ENCODE assay signal across 23 cellular contexts in the genomic region with DNA sequence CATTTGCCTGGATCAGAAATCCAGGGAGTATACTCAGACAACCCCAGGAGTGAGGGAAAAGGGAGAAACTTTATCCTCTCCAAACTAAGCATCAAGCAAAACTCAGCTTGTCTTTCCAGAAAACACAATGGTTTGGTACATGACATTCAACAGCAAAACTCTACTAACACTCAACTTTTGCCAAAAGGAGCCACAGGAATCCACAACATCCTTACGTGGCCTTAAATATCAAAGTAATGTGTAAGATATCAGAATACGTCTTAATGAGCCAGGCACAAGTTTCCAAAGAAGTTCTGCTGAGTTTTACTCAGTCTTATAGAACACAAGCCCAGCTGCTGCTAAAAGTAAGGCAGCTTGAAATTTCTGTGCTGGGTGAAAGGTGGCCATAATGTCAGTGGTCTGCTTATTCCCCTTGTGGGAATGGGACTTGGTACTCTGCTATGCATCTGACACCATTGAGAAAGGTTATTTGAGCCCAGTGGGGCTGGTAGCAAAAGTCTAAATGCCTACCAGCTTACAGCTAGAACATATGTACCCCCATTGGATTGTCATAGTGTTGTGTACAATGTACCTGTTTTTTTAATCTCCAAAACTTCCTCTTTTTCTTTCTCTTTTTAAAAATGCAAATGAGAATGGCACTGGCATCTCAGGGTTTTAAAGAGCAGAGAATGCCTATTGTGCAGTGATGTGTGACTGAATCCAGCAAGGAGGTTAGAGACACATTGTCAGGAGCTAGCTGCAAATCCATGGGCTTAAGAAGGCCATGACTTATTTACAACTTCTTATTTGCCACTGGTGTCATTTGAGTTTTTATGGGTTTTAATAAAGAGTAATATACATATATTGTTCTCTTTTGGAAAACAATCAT.
"Had no signal": no experiment of that assay in that cellular context is flagged by ENCODE, and none has a peak within 500 bp of the region (broad histone marks: within the 10 kb centered on the region; RNA-seq: fewer than 3 reads in every experiment).

No MANE protein-coding gene starts in this region.

- H3K4me3 Mint-ChIP-seq: activated CD8-positive, alpha-beta T cell treated with anti-CD3 and anti-CD28 coated beads for 36 hours; activated naive CD8-positive, alpha-beta T cell; activated T-cell treated with anti-CD3 and anti-CD28 coated beads, Interleukin-2, amount 50 U/mL, for 4 hours; dendritic cell treated with granulocyte-macrophage colony-stimulating factor and Interleukin-4, amounts not matched to agents 40 ng/mL and 50 ng/mL, for 4 days; naive thymus-derived CD8-positive, alpha-beta T cell; T-helper 1 cell treated with Interleukin-12 subunit alpha and Interleukin-12 subunit beta and Interleukin-4 antibody, amounts not matched to agents 30 μg/mL and 1 μg/mL, for 36 hours; WTC11 had no signal

- H3K9me3 Mint-ChIP-seq: activated CD8-positive, alpha-beta T cell treated with anti-CD3 and anti-CD28 coated beads for 36 hours; activated T-cell treated with anti-CD3 and anti-CD28 coated beads, Interleukin-2, amount 50 U/mL, for 4 hours; dendritic cell treated with granulocyte-macrophage colony-stimulating factor and Interleukin-4, amounts not matched to agents 40 ng/mL and 50 ng/mL, for 4 days; naive thymus-derived CD8-positive, alpha-beta T cell; T-helper 1 cell treated with Interleukin-12 subunit alpha and Interleukin-12 subunit beta and Interleukin-4 antibody, amounts not matched to agents 30 μg/mL and 1 μg/mL, for 36 hours; WTC11 had no signal

- H3K4me3 ChIP-seq: breast epithelium, gastrocnemius medialis, heart left ventricle, lung, mucosa of descending colon, smooth muscle cell, upper lobe of right lung had no signal

- H3K27me3 ChIP-seq: breast epithelium, gastrocnemius medialis, heart left ventricle, upper lobe of right lung had no signal

- H3K27ac Mint-ChIP-seq: activated CD8-positive, alpha-beta T cell treated with anti-CD3 and anti-CD28 coated beads for 36 hours; activated naive CD8-positive, alpha-beta T cell; dendritic cell treated with granulocyte-macrophage colony-stimulating factor and Interleukin-4, amounts not matched to agents 40 ng/mL and 50 ng/mL, for 4 days; progenitor cell of endocrine pancreas; T-helper 1 cell treated with Interleukin-12 subunit alpha and Interleukin-12 subunit beta and Interleukin-4 antibody, amounts not matched to agents 30 μg/mL and 1 μg/mL, for 36 hours; WTC11 had no signal

- H3K4me2 ChIP-seq: smooth muscle cell had no signal

- H3K4me1 ChIP-seq: breast epithelium, gastrocnemius medialis, heart left ventricle, upper lobe of right lung had no signal

- H3K27ac ChIP-seq: breast epithelium, gastrocnemius medialis, heart left ventricle, upper lobe of right lung had no signal

- H3K4me1 Mint-ChIP-seq: naive thymus-derived CD8-positive, alpha-beta T cell; WTC11 had no signal

- H3K27me3 Mint-ChIP-seq: activated CD8-positive, alpha-beta T cell treated with anti-CD3 and anti-CD28 coated beads for 36 hours; activated naive CD8-positive, alpha-beta T cell; dendritic cell treated with granulocyte-macrophage colony-stimulating factor and Interleukin-4, amounts not matched to agents 40 ng/mL and 50 ng/mL, for 4 days; naive thymus-derived CD8-positive, alpha-beta T cell; progenitor cell of endocrine pancreas had no signal

- H3K9me3 ChIP-seq: breast epithelium, gastrocnemius medialis, heart left ventricle, mucosa of descending colon, upper lobe of right lung had no signal

- DNase-seq: activated CD4-positive, alpha-beta T cell treated with anti-CD3 and anti-CD28 coated beads for 4 hours; activated CD8-positive, alpha-beta T cell treated with anti-CD3 and anti-CD28 coated beads for 36 hours; activated effector memory CD4-positive, alpha-beta T cell treated with anti-CD3 and anti-CD28 coated beads, Interleukin-2, amount 50 U/mL, for 16 hours; activated T-cell treated with anti-CD3 and anti-CD28 coated beads, Interleukin-2, amount 50 U/mL, for 4 hours; effector memory CD4-positive, alpha-beta T cell; gastrocnemius medialis; heart left ventricle; left colon; mucosa of descending colon; naive thymus-derived CD8-positive, alpha-beta T cell; right cardiac atrium; stimulated activated CD4-positive, alpha-beta T cell treated with anti-CD3 and anti-CD28 coated beads, Interleukin-4, amount 100 ng/mL, for 4 hours; stimulated activated CD8-positive, alpha-beta memory T cell treated with anti-CD3 and anti-CD28 coated beads, Interleukin-4, amount 100 ng/mL, for 48 hours; stimulated activated naive CD8-positive, alpha-beta T cell treated with anti-CD3 and anti-CD28 coated beads, Interleukin-15, Interleukin-2, amounts not matched to agents 100 U/mL and 50 U/mL, for 24 hours; upper lobe of right lung had no signal

- H3K36me3 ChIP-seq: breast epithelium, gastrocnemius medialis, heart left ventricle, upper lobe of right lung had no signal

- H3K36me3 Mint-ChIP-seq: activated naive CD8-positive, alpha-beta T cell; WTC11 had no signal

- ATAC-seq: activated CD8-positive, alpha-beta T cell treated with anti-CD3 and anti-CD28 coated beads for 36 hours; activated T-cell treated with anti-CD3 and anti-CD28 coated beads, Interleukin-2, amount 50 U/mL, for 4 hours; gastrocnemius medialis; heart left ventricle; left colon; mucosa of descending colon; naive thymus-derived CD8-positive, alpha-beta T cell; right cardiac atrium; stimulated activated naive CD8-positive, alpha-beta T cell treated with anti-CD3 and anti-CD28 coated beads, Interleukin-15, Interleukin-2, amounts not matched to agents 100 U/mL and 50 U/mL, for 24 hours; upper lobe of right lung; WTC11 had no signal
